19 cellular contexts compared by ENCODE assay signal in genomic region chr17:66787914-66788313, GRCh38. TPM values are rescaled to one million over a fixed set of nuclear protein-coding genes. Genes with fewer than 3 reads are reported as not detected.
DNase-seq lines count a peak whose midpoint lies in the region; TF ChIP-seq lines count a peak whose summit lies in the region.
"Had no signal": no experiment of that assay in that cellular context is flagged by ENCODE, and none has a peak within 500 bp of the region (broad histone marks: within the 10 kb centered on the region; RNA-seq: fewer than 3 reads in every experiment).

No MANE protein-coding gene starts in this region.

- no peaks in the 10 kb centered on the region for H3K9me3 ChIP-seq in BLaER1 treated with 17β-estradiol and CSF1 and Interleukin-3, amounts not matched to agents 10 nM and 100 nM (replicated peaks in 1 of 11)
- no peaks in the 10 kb centered on the region for H3K9me3 ChIP-seq in SU-DHL-6 (ENCODE audit: insufficient read depth, low read length)
- no peaks in the 10 kb centered on the region for H3K9me3 ChIP-seq in trophoblast cell (ENCODE audit: insufficient read depth, low read depth, low read length)

- peak overlapping the region in 6 of 11 experiments; percentile 8 to 84 (median 76); a peak in 9 of 22 replicates for H3K27ac ChIP-seq in BLaER1 treated with 17β-estradiol and CSF1 and Interleukin-3, amounts not matched to agents 10 nM and 100 nM
- H3K27ac ChIP-seq in SU-DHL-6 (ENCODE audit: low read depth, low read length): peak overlapping the region; percentile 99
- H3K27ac ChIP-seq in trophoblast cell (ENCODE audit: low read depth, low read length): no peak overlapping the region
- H3K27ac ChIP-seq: C4-2B had no signal

- peaks cover 0 to 94% (median 0%) of the 10 kb centered on the region in 11 experiments; a peak in 4 of 22 replicates for H4K20me1 ChIP-seq in BLaER1 treated with 17β-estradiol and CSF1 and Interleukin-3, amounts not matched to agents 10 nM and 100 nM
- H4K20me1 ChIP-seq in SU-DHL-6 (ENCODE audit: low read depth, low read length): no peaks in the 10 kb centered on the region

- H3K18ac ChIP-seq in trophoblast cell (ENCODE audit: low read length): no peak overlapping the region

- H3K4me3 Mint-ChIP-seq in activated T-cell treated with anti-CD3 and anti-CD28 coated beads, Interleukin-2, amount 50 U/mL, for 24 hours: no peak overlapping the region
- H3K4me3 Mint-ChIP-seq: IgD-negative memory B cell had no signal

- H3K9ac ChIP-seq in BLaER1 treated with 17β-estradiol and CSF1 and Interleukin-3, amounts not matched to agents 10 nM and 100 nM: no peak overlapping the region; a peak in 1 of 22 replicates
- H3K9ac ChIP-seq in SU-DHL-6 (ENCODE audit: low read length) (no peak overlapping the region), trophoblast cell (ENCODE audit: low read length) (no peak overlapping the region)

- no peaks in the 10 kb centered on the region for H3K9me2 ChIP-seq in SU-DHL-6 (replicated peaks; ENCODE audit: insufficient read depth, low read length)

- no CpG with 5 or more reads among the region's 3 CpGs for WGBS in trophoblast cell (ENCODE audit: extremely low coverage, insufficient coverage, insufficient read length)

- H4K8ac ChIP-seq in trophoblast cell (ENCODE audit: low read depth, low read length): no peak overlapping the region

- no peak overlapping the region for H4K91ac ChIP-seq in trophoblast cell (ENCODE audit: low read depth, low read length)

- H3K4me2 ChIP-seq in BLaER1 treated with 17β-estradiol and CSF1 and Interleukin-3, amounts not matched to agents 10 nM and 100 nM: peak overlapping the region; percentile 8 to 90 (median 83); a peak in 19 of 22 replicates
- H3K4me2 ChIP-seq in SU-DHL-6 (ENCODE audit: low read depth, low read length, poor library complexity, severe bottlenecking): no peak overlapping the region
- H3K4me2 ChIP-seq in trophoblast cell (ENCODE audit: low read length): no peak overlapping the region

- H3K36me3 ChIP-seq in BLaER1 treated with 17β-estradiol and CSF1 and Interleukin-3, amounts not matched to agents 10 nM and 100 nM: peaks cover 0 to 85% (median 0%) of the 10 kb centered on the region in 11 experiments; a peak in 6 of 22 replicates
- H3K36me3 ChIP-seq in SU-DHL-6 (ENCODE audit: low read length) (0 out of 2 replicates have a peak, but pooled peaks cover 4% of the 10 kb centered on the region), trophoblast cell (ENCODE audit: control insufficient read depth in 1 of 2, insufficient read depth in 2 of 2, low read length in 2 of 2) (no peaks in the 10 kb centered on the region)

- H3K27me3 Mint-ChIP-seq in activated T-cell treated with anti-CD3 and anti-CD28 coated beads, Interleukin-2, amount 50 U/mL, for 24 hours: no peaks in the 10 kb centered on the region

- H3K79me1 ChIP-seq in trophoblast cell (ENCODE audit: low read length): no peaks in the 10 kb centered on the region

- no peaks in the 10 kb centered on the region for H3K27me3 ChIP-seq in BLaER1 treated with 17β-estradiol and CSF1 and Interleukin-3, amounts not matched to agents 10 nM and 100 nM
- H3K27me3 ChIP-seq in SU-DHL-6 (ENCODE audit: low read length) (no peaks in the 10 kb centered on the region), trophoblast cell (ENCODE audit: insufficient read depth, low read length) (no peaks in the 10 kb centered on the region)

- H3K27ac Mint-ChIP-seq in activated T-cell treated with anti-CD3 and anti-CD28 coated beads, Interleukin-2, amount 50 U/mL, for 24 hours: peak overlapping the region; percentile 6

- H2AFZ ChIP-seq in SU-DHL-6 (ENCODE audit: low read depth, low read length, severe bottlenecking) (no peak overlapping the region), trophoblast cell (ENCODE audit: insufficient read depth, low read length, poor library complexity) (no peak overlapping the region)

- no peak overlapping the region for H3K4ac ChIP-seq in trophoblast cell (ENCODE audit: low read depth, low read length)

- no peaks in the 10 kb centered on the region for H3K79me2 ChIP-seq in SU-DHL-6 (ENCODE audit: insufficient read depth, low read length)
- H3K79me2 ChIP-seq in trophoblast cell (ENCODE audit: control insufficient read depth, insufficient read depth, low read length, poor library complexity): no peaks in the 10 kb centered on the region

- H3K4me1 Mint-ChIP-seq in activated T-cell treated with anti-CD3 and anti-CD28 coated beads, Interleukin-2, amount 50 U/mL, for 24 hours (ENCODE audit: low read depth): peaks cover 6% of the 10 kb centered on the region

- no peak overlapping the region for H2BK12ac ChIP-seq in trophoblast cell (ENCODE audit: low read length)

- no peak overlapping the region for H2AK5ac ChIP-seq in trophoblast cell (ENCODE audit: low read length)

- H4K12ac ChIP-seq in trophoblast cell (ENCODE audit: low read depth, low read length): no peak overlapping the region

- no peak overlapping the region for H3K4me3 ChIP-seq in BLaER1 treated with 17β-estradiol and CSF1 and Interleukin-3, amounts not matched to agents 10 nM and 100 nM
- no peak overlapping the region for H3K4me3 ChIP-seq in SU-DHL-6 (ENCODE audit: insufficient read depth, low read length, poor library complexity, severe bottlenecking)
- no peak overlapping the region for H3K4me3 ChIP-seq in trophoblast cell (ENCODE audit: low read depth, low read length)

- no peak for TF ChIP-seq CTCF in SU-DHL-6 (IDR thresholded peaks at IDR 0.05; ENCODE audit: insufficient read depth, low read length, poor library complexity, severe bottlenecking)
- no peak for TF ChIP-seq CTCF in GM20000 (IDR thresholded peaks at IDR 0.05; ENCODE audit: extremely low read depth, missing control alignments)

- peaks cover 57% of the 10 kb centered on the region for H3F3A ChIP-seq in SU-DHL-6 (ENCODE audit: insufficient read depth)

- no peak overlapping the region for H3K14ac ChIP-seq in trophoblast cell (ENCODE audit: low read length)

- H3K36me3 Mint-ChIP-seq in activated T-cell treated with anti-CD3 and anti-CD28 coated beads, Interleukin-2, amount 50 U/mL, for 24 hours (ENCODE audit: low read depth): peaks cover 85% of the 10 kb centered on the region

- H3K9me3 Mint-ChIP-seq in activated T-cell treated with anti-CD3 and anti-CD28 coated beads, Interleukin-2, amount 50 U/mL, for 24 hours: no peaks in the 10 kb centered on the region
- H3K9me3 Mint-ChIP-seq: IgD-negative memory B cell had no signal

- no peak overlapping the region for H2BK5ac ChIP-seq in trophoblast cell (ENCODE audit: low read depth, low read length, poor library complexity)

- H3K4me1 ChIP-seq in BLaER1 treated with 17β-estradiol and CSF1 and Interleukin-3, amounts not matched to agents 10 nM and 100 nM: peaks cover 77 to 100% (median 100%) of the 10 kb centered on the region in 10 experiments
- H3K4me1 ChIP-seq in trophoblast cell (ENCODE audit: control insufficient read depth in 1 of 2, insufficient read depth in 2 of 2, low read length in 2 of 2): no peaks in the 10 kb centered on the region

- peak overlapping the region; percentile 44 for H3K23ac ChIP-seq in trophoblast cell (ENCODE audit: low read length)

- DNase-seq in activated T-cell treated with anti-CD3 and anti-CD28 coated beads, Interleukin-2, amount 50 U/mL, for 24 hours: no peak
- no peak for DNase-seq in activated T-cell treated with anti-CD3 and anti-CD28 coated beads, Interleukin-2, amount 50 U/mL, for 1 hour
- DNase-seq in trophoblast cell (no peak), GM20000 (ENCODE audit: low spot score) (no peak), cerebellar cortex (ENCODE audit: low spot score) (no peak)
- DNase-seq: 8988T, DMS53, EL, GF-D8, NCI-H1105, NCI-H146, NCI-H2029 treated with DMSO at 0.1 percent for 48 hours, NCI-H226, NCI-H510A treated with DMSO at 0.1 percent for 48 hours, NCI-H774 had no signal

- H2BK120ac ChIP-seq in trophoblast cell (ENCODE audit: insufficient read depth, low read length, poor library complexity): no peak overlapping the region

RNA-seq across cellular contexts. Expression of gene CACNG5, which starts 47.0 kb away (rescaled TPM):
- not detected in 2 replicates for polyA plus RNA-seq in trophoblast cell (2013)
- polyA plus RNA-seq: IgD-negative memory B cell had no signal

Comparison
In these comparisons a context has a peak if more than half of its experiments do, and no peak if none do; other contexts are left out.
1. H3K4me2 ChIP-seq: peak in BLaER1 treated with 17β-estradiol and CSF1 and Interleukin-3, amounts not matched to agents 10 nM and 100 nM (11 of 11); none in SU-DHL-6 (single experiment) and trophoblast cell (single experiment).